8 cellular contexts compared by ENCODE assay signal in the genomic region with DNA sequence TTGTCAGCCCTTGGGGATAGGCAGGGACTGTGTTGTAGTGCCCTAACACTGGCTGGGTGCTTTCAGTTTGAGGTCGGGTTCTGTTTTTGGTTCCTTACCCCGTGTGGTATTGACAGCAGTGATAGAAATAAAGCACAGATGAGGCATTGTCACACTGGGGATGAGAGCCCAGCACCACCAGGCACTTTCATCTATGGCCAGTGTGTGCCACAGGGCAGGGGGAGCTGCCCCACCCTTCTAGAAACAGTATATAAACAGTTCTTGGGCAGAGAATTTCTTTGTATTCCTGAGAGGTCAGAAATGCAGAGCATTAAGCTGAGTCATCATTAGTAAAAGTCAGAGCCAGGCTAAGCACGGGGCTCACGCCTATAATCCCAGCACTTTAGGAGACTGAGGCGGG. TPM values are rescaled to one million over a fixed set of nuclear protein-coding genes. Genes with fewer than 3 reads are reported as not detected.
DNase-seq lines count a peak whose midpoint lies in the region; ATAC-seq and TF ChIP-seq lines count a peak whose summit lies in the region.

No MANE protein-coding gene starts in this region.

- H3K4me3 ChIP-seq in right cardiac atrium (ENCODE audit: low read length), result no peak overlapping the region
- H3K4me3 ChIP-seq in skeletal muscle cell (ENCODE audit: low read depth, low read length), result peak overlapping the region; percentile 21

- 29% methylated on average over 5 of the region's 5 CpGs for WGBS in right cardiac atrium

- H3K9me3 ChIP-seq in right cardiac atrium (ENCODE audit: control insufficient read depth, low read length), result no peaks in the 10 kb centered on the region

- H3K4me1 ChIP-seq in right cardiac atrium (ENCODE audit: control insufficient read depth, insufficient read depth, low read length), result peaks cover 19% of the 10 kb centered on the region

- peak; percentile 43 for DNase-seq in GM03348 (ENCODE audit: low spot score)
- DNase-seq in amygdala (lab: John Stamatoyannopoulos, UW), result peak in 50 of 56 donors; percentile 20 to 93 (median 66)
- no peak for DNase-seq in right cardiac atrium
- no peak for DNase-seq in skeletal muscle cell (ENCODE audit: low read depth)
- DNase-seq in NCI-H774 (lab: John Stamatoyannopoulos, UW), result no peak
- DNase-seq in GM20000 (ENCODE audit: low spot score), result no peak
- DNase-seq in dedifferentiated amniotic fluid mesenchymal stem cell (ENCODE audit: extremely low spot score), result no peak
- no peak for DNase-seq in GM10266 (ENCODE audit: extremely low spot score)

- H3K27ac ChIP-seq in right cardiac atrium (ENCODE audit: low read length), result peak overlapping the region; percentile 97

- peak; percentile 30 to 50 for ATAC-seq in right cardiac atrium

- intact Hi-C loops in right cardiac atrium (cut with DNase I), result no loop called here

- TF ChIP-seq CTCF in GM20000 (IDR thresholded peaks at IDR 0.05; ENCODE audit: extremely low read depth, missing control alignments) (no peak), GM10266 (IDR thresholded peaks at IDR 0.05; ENCODE audit: control insufficient read depth, insufficient read depth, low read depth, missing control alignments) (no peak)

- no peaks in the 10 kb centered on the region for H3K27me3 ChIP-seq in right cardiac atrium (ENCODE audit: control insufficient read depth, insufficient read depth)

RNA-seq across cellular contexts. Expression of a gene that starts 23.1 kb away (rescaled TPM):
- 10 to 100 TPM in 2 of 4 donors, 1 to 10 TPM in 2; 9.1 to 21.2 (median 10.7) TPM for total RNA-seq in right cardiac atrium
- 12.2 TPM for polyA plus RNA-seq in right cardiac atrium

RNA-seq across cellular contexts. Expression of a gene that starts 29.9 kb away (rescaled TPM):
- total RNA-seq in right cardiac atrium, result 10 to 100 TPM in 1 of 4 donors, 1 to 10 TPM in 3; 5.8 to 13.1 (median 7.5) TPM
- 5.7 TPM for polyA plus RNA-seq in right cardiac atrium

RNA-seq across cellular contexts. Expression of a gene that starts 42.0 kb away (rescaled TPM):
- 10 to 100 TPM; 51.9 to 61.6 (median 59.7) TPM for total RNA-seq in right cardiac atrium
- 33.2 TPM for polyA plus RNA-seq in right cardiac atrium

Comparison
In these comparisons a context has a peak if more than half of its experiments do, and no peak if none do; other contexts are left out.
1. DNase-seq: peak in GM03348 (single experiment) and amygdala (50 of 56); none in right cardiac atrium (0 of 3), skeletal muscle cell (single experiment), NCI-H774 (single experiment), GM20000 (single experiment), dedifferentiated amniotic fluid mesenchymal stem cell (single experiment) and GM10266 (single experiment).